Comparison of ENCODE assay signal across 8 cellular contexts in genomic region chr4:139266208-139266582, GRCh38. TPM values are rescaled to one million over a fixed set of nuclear protein-coding genes. Genes with fewer than 3 reads are reported as not detected.
DNase-seq lines count a peak whose midpoint lies in the region; ATAC-seq and TF ChIP-seq lines count a peak whose summit lies in the region.

No MANE protein-coding gene starts in this region.

- ATAC-seq in DND-41 (ENCODE audit: insufficient read depth, low read depth) (peak; percentile 15; the same call in 2 of the 3 replicates), psoas muscle (no peak), GM21576 (IDR thresholded peaks at IDR 0.05; ENCODE audit: unreplicated experiment) (no peak)

- DNase-seq in DND-41 (no peak), psoas muscle (no peak), endothelial cell (ENCODE audit: low spot score) (no peak), NCI-H1105 treated with DMSO at 0.1 percent for 48 hours (lab: John Stamatoyannopoulos, UW) (no peak), glomerular visceral epithelial cell (ENCODE audit: extremely low spot score) (no peak)
- DNase-seq in Jurkat, Clone E6-1 (ENCODE audit: low read depth, low spot score): no peak

- H2AFZ ChIP-seq in DND-41 (ENCODE audit: low read depth, low read length): peak overlapping the region; percentile 82

- no peak for TF ChIP-seq CTCF in DND-41 (IDR thresholded peaks at IDR 0.05; ENCODE audit: borderline replicate concordance, extremely low read depth, low read length, poor library complexity, severe bottlenecking)
- no peak for TF ChIP-seq CTCF in psoas muscle (IDR thresholded peaks at IDR 0.05)
- no peak for TF ChIP-seq CTCF in endothelial cell (IDR thresholded peaks at IDR 0.05; ENCODE audit: unreplicated experiment)

- H3K4me2 ChIP-seq in DND-41 (ENCODE audit: insufficient read depth, low read length): peak overlapping the region; percentile 59

- no peak overlapping the region for H3K4me3 Mint-ChIP-seq in endothelial cell (ENCODE audit: unreplicated experiment)

- H3K4me3 ChIP-seq in DND-41 (ENCODE audit: low read depth in 1 of 2, low read length in 2 of 2): peak overlapping the region in 1 of 2 experiments; percentile 50; a peak in 2 of 4 replicates
- peak overlapping the region; percentile 36 for H3K4me3 ChIP-seq in Jurkat, Clone E6-1 (ENCODE audit: low read length)
- peak overlapping the region; percentile 62 to 74 for H3K4me3 ChIP-seq in duodenal mucosa (ENCODE audit: low read depth in 1 of 2, low read length in 2 of 2)
- H3K4me3 ChIP-seq in psoas muscle: peak overlapping the region; percentile 64

- intact Hi-C loops in psoas muscle (cut with DNase I): loop anchor here in 1 of 2 donors (5.0 kb wide), 1 partner anchor 36 kb away; the partner anchor contains the start of genes NAA15 and NDUFC1

- H3K27ac ChIP-seq in DND-41 (ENCODE audit: low read length) (peak overlapping the region; percentile 60), duodenal mucosa (ENCODE audit: low read depth, low read length) (no peak overlapping the region), psoas muscle (peak overlapping the region; percentile 75)

- no peak overlapping the region for H3K27ac Mint-ChIP-seq in endothelial cell (ENCODE audit: unreplicated experiment)

- H3K79me2 ChIP-seq in DND-41 (ENCODE audit: insufficient read depth, low read length): no peaks in the 10 kb centered on the region

- peaks cover 21% of the 10 kb centered on the region for H3K4me1 ChIP-seq in DND-41 (ENCODE audit: insufficient read depth, low read length)
- peaks cover 6 to 7% of the 10 kb centered on the region in 2 donors for H3K4me1 ChIP-seq in duodenal mucosa (ENCODE audit: control insufficient read depth in 1 of 2, insufficient read depth in 2 of 2, low read length in 2 of 2)
- H3K4me1 ChIP-seq in psoas muscle: peaks cover 6% of the 10 kb centered on the region

- no peaks in the 10 kb centered on the region for H3K9me3 Mint-ChIP-seq in endothelial cell (ENCODE audit: unreplicated experiment)

- H4K20me1 ChIP-seq in DND-41 (ENCODE audit: insufficient read depth, low read length): no peaks in the 10 kb centered on the region

- H3K36me3 Mint-ChIP-seq in endothelial cell (ENCODE audit: low read depth, unreplicated experiment): no peaks in the 10 kb centered on the region

- H3K27me3 ChIP-seq in DND-41 (ENCODE audit: insufficient read depth, low read length, poor library complexity): no peaks in the 10 kb centered on the region
- H3K27me3 ChIP-seq in duodenal mucosa (ENCODE audit: control insufficient read depth in 1 of 2, insufficient read depth in 2 of 2, low read length in 2 of 2): no peaks in the 10 kb centered on the region
- H3K27me3 ChIP-seq in psoas muscle (ENCODE audit: insufficient read depth in 3 of 3, low read length in 2 of 3): no peaks in the 10 kb centered on the region

- 0 to 1% (median 0%) methylated on average over 1 of the region's 1 CpG for WGBS in psoas muscle, 3 donors

- H3K4me1 Mint-ChIP-seq in endothelial cell (ENCODE audit: unreplicated experiment): no peaks in the 10 kb centered on the region

- H3K9ac ChIP-seq in DND-41 (ENCODE audit: low read depth, low read length) (peak overlapping the region; percentile 43), duodenal mucosa (ENCODE audit: low read depth in 1 of 2, low read length in 2 of 2) (peak overlapping the region in 1 of 2 donors; percentile 34)

- H3K9me3 ChIP-seq in DND-41 (ENCODE audit: insufficient read depth, low read length, severe bottlenecking) (no peaks in the 10 kb centered on the region), duodenal mucosa (ENCODE audit: control insufficient read depth in 1 of 2, low read length in 2 of 2) (no peaks in the 10 kb centered on the region), psoas muscle (no peaks in the 10 kb centered on the region)

- H3K36me3 ChIP-seq in DND-41 (ENCODE audit: insufficient read depth, low read length) (no peaks in the 10 kb centered on the region), duodenal mucosa (ENCODE audit: control insufficient read depth in 1 of 2, insufficient read depth in 2 of 2, low read length in 2 of 2) (no peaks in the 10 kb centered on the region), psoas muscle (ENCODE audit: insufficient read depth in 1 of 2, low read depth in 1 of 2) (no peaks in the 10 kb centered on the region)

- peaks cover 3% of the 10 kb centered on the region for H3K27me3 Mint-ChIP-seq in endothelial cell (ENCODE audit: unreplicated experiment)

RNA-seq across cellular contexts. Expression of gene MGARP, which starts 13.8 kb away (rescaled TPM):
- not detected for polyA plus RNA-seq in Jurkat, Clone E6-1 (2012; ENCODE audit: insufficient read depth, insufficient read length)
- 1 to 10 TPM in 1 of 4 donors, under 1 TPM in 2, not detected in 1; 0.26 to 1.0 (median 0.34) TPM for total RNA-seq in psoas muscle
- polyA plus RNA-seq in psoas muscle: 1 to 10 TPM in 1 of 3 donors, under 1 TPM in 2; 0.13 to 2.1 (median 0.27) TPM
- not detected for total RNA-seq in endothelial cell (ENCODE audit: unreplicated experiment)

RNA-seq across cellular contexts. Expression of gene NAA15, which starts 35.1 kb away (rescaled TPM):
- polyA plus RNA-seq in Jurkat, Clone E6-1 (2012; ENCODE audit: insufficient read depth, insufficient read length): 31.5 TPM
- 10 to 100 TPM; 31.9 to 53.7 (median 48.9) TPM for total RNA-seq in psoas muscle
- polyA plus RNA-seq in psoas muscle: 10 to 100 TPM; 17.2 to 43.0 (median 26.1) TPM
- 37.8 TPM for total RNA-seq in endothelial cell (ENCODE audit: unreplicated experiment)

RNA-seq across cellular contexts. Expression of gene NDUFC1, which starts 36.1 kb away (rescaled TPM):
- polyA plus RNA-seq in Jurkat, Clone E6-1 (2012; ENCODE audit: insufficient read depth, insufficient read length): 212 TPM
- 100 to 1,000 TPM in 3 of 4 donors, 10 to 100 TPM in 1; 91.6 to 127 (median 111) TPM for total RNA-seq in psoas muscle
- polyA plus RNA-seq in psoas muscle: 100 to 1,000 TPM in 2 of 3 donors, 10 to 100 TPM in 1; 77.8 to 143 (median 123) TPM
- 44.8 TPM for total RNA-seq in endothelial cell (ENCODE audit: unreplicated experiment)
